Comparison of ENCODE assay signal across 1 cellular context in genomic region chr19:14136509-14137281, GRCh38.
TF ChIP-seq lines count a peak whose summit lies in the region.

Gene ASF1B, minus strand, starts transcription at chr19:14136589. Its CDS starts 133 bp downstream, at chr19:14136456.

TF ChIP-seq in K562, 482 proteins besides CTCF, POLR2A, EP300 and RAD21 (continued from another document and continues in another):
- no peak for TF ChIP-seq CHD7 (IDR thresholded peaks at IDR 0.05; ENCODE audit: low read depth, low read length)
- TF ChIP-seq POLR2G (IDR thresholded peaks at IDR 0.05; ENCODE audit: low read depth, low read length), result peak; percentile 61
- no peak for TF ChIP-seq ARHGAP35 (IDR thresholded peaks at IDR 0.05; ENCODE audit: partially characterized antibody)
- no peak for TF ChIP-seq GABPB2 (CRISPR knock-in tag; conservative IDR thresholded peaks at IDR 0.05)
- no peak for TF ChIP-seq ZNF23 (CRISPR knock-in tag; IDR thresholded peaks at IDR 0.05)
- TF ChIP-seq WHSC1 (IDR thresholded peaks at IDR 0.05; ENCODE audit: low read length), result no peak
- TF ChIP-seq DPF2 (IDR thresholded peaks at IDR 0.05), result 0 out of 2 replicates have a peak, but pooled peaks have one; percentile 11
- peak; percentile 7; the same call in 1 of the 2 replicates for TF ChIP-seq ZNF511 (CRISPR knock-in tag; IDR thresholded peaks at IDR 0.05)
- no peak for TF ChIP-seq PHTF2 (CRISPR knock-in tag; IDR thresholded peaks at IDR 0.05)
- TF ChIP-seq ZNF24 (IDR thresholded peaks at IDR 0.05), result no peak; the same call in 1 of the 2 replicates
- no peak for TF ChIP-seq MTA2 (IDR thresholded peaks at IDR 0.05; ENCODE audit: low read depth)
- no peak for TF ChIP-seq SETDB1 (IDR thresholded peaks at IDR 0.05; ENCODE audit: low read length)
- no peak for TF ChIP-seq PREB (CRISPR knock-in tag; IDR thresholded peaks at IDR 0.05)
- TF ChIP-seq ZNF232 (CRISPR knock-in tag; IDR thresholded peaks at IDR 0.05), result no peak
- no peak for TF ChIP-seq GTF2A2 (tag; IDR thresholded peaks at IDR 0.05)
- TF ChIP-seq MYBL2 (IDR thresholded peaks at IDR 0.05; ENCODE audit: low read depth), result no peak; the same call in 1 of the 2 replicates
- TF ChIP-seq MYBL2 (CRISPR knock-in tag; IDR thresholded peaks at IDR 0.05; ENCODE audit: borderline replicate concordance), result no peak
- TF ChIP-seq E2F4 (CRISPR knock-in tag; IDR thresholded peaks at IDR 0.05; ENCODE audit: low read depth), result peak; percentile 98
- peak; percentile 71 for TF ChIP-seq TAF7 (tag; IDR thresholded peaks at IDR 0.05)
- TF ChIP-seq NFRKB (IDR thresholded peaks at IDR 0.05; ENCODE audit: low read depth), result peak; percentile 79; the same call in 1 of the 2 replicates
- no peak for TF ChIP-seq MTF1 (CRISPR knock-in tag; IDR thresholded peaks at IDR 0.05; ENCODE audit: borderline replicate concordance)
- TF ChIP-seq HMBOX1 (IDR thresholded peaks at IDR 0.05), result no peak; the same call in 1 of the 2 replicates
- no peak for TF ChIP-seq ZBTB17 (CRISPR knock-in tag; IDR thresholded peaks at IDR 0.05)
- peak; percentile 15; the same call in 1 of the 2 replicates for TF ChIP-seq TARDBP (IDR thresholded peaks at IDR 0.05)
- 0 out of 2 replicates have a peak, but pooled peaks have one; percentile 16 for TF ChIP-seq ATF1 (CRISPR knock-in tag; IDR thresholded peaks at IDR 0.05)
- TF ChIP-seq ATF1 (tag; IDR thresholded peaks at IDR 0.05), result peak; percentile 97
- TF ChIP-seq PBX2 (CRISPR knock-in tag; IDR thresholded peaks at IDR 0.05; ENCODE audit: low read depth), result peak; percentile 83
- TF ChIP-seq PBX2 (tag; conservative IDR thresholded peaks at IDR 0.05; ENCODE audit: low read depth), result peak; percentile 97
- TF ChIP-seq BACH1 (tag; IDR thresholded peaks at IDR 0.05), result no peak
- TF ChIP-seq XRCC3 (IDR thresholded peaks at IDR 0.05), result no peak
- no peak for TF ChIP-seq SMARCB1 (IDR thresholded peaks at IDR 0.05; ENCODE audit: insufficient read length, low read depth)
- no peak for TF ChIP-seq HNRNPL (IDR thresholded peaks at IDR 0.05; ENCODE audit: low read depth, low read length)
- no peak for TF ChIP-seq ATF3 (IDR thresholded peaks at IDR 0.05)
- 0 out of 2 replicates have a peak, but pooled peaks have one; percentile 67 for TF ChIP-seq ATF3 (CRISPR knock-in tag; conservative IDR thresholded peaks at IDR 0.05)
- TF ChIP-seq NR2C1 (IDR thresholded peaks at IDR 0.05), result peak; percentile 35; the same call in 1 of the 2 replicates
- TF ChIP-seq NR2C1 (tag; IDR thresholded peaks at IDR 0.05), result peak; percentile 45; the same call in 1 of the 2 replicates
- no peak for TF ChIP-seq STAT5B (CRISPR knock-in tag; IDR thresholded peaks at IDR 0.05)
- TF ChIP-seq ZFP30 (CRISPR knock-in tag; IDR thresholded peaks at IDR 0.05; ENCODE audit: borderline replicate concordance), result no peak
- TF ChIP-seq AFF4 (CRISPR knock-in tag; IDR thresholded peaks at IDR 0.05), result 0 out of 2 replicates have a peak, but pooled peaks have one; percentile 3
- no peak for TF ChIP-seq ARNT (IDR thresholded peaks at IDR 0.05)
- no peak for TF ChIP-seq ZNF121 (CRISPR knock-in tag; conservative IDR thresholded peaks at IDR 0.05)
- no peak for TF ChIP-seq ZNF584 (CRISPR knock-in tag; IDR thresholded peaks at IDR 0.05; ENCODE audit: low read depth)
- TF ChIP-seq ZNF561 (CRISPR knock-in tag; conservative IDR thresholded peaks at IDR 0.05), result no peak
